Comparison of ENCODE assay signal across 18 cellular contexts in the genomic region with DNA sequence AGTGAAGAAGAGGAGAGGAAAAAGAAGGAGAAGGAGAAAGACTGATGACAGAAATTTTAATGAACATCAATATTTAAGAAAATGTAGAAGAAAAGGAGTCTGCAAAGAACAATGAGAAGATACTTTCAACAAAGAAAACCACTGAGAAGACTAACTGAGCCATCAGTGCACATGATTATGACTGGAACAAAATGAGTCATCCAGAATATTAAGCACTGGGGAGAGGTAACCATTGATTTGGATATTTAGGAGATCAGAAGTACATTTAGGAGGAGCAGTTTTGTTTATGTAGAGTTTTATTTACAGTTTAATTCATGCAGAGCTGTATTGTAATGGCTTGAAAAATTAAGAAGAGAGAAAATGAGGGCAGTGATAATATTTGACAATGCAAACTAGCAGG.
DNase-seq lines count a peak whose midpoint lies in the region; ATAC-seq and TF ChIP-seq lines count a peak whose summit lies in the region.
"Had no signal": no experiment of that assay in that cellular context is flagged by ENCODE, and none has a peak within 500 bp of the region (broad histone marks: within the 10 kb centered on the region; RNA-seq: fewer than 3 reads in every experiment).

No MANE protein-coding gene starts in this region.

- H3K36me3 Mint-ChIP-seq in brain (no peaks in the 10 kb centered on the region), mesothelial cell of epicardium (no peaks in the 10 kb centered on the region)

- peaks cover 0 to 4% (median 0%) of the 10 kb centered on the region in 5 experiments for H3K9me3 Mint-ChIP-seq in brain
- peaks cover 4% of the 10 kb centered on the region for H3K9me3 Mint-ChIP-seq in mesothelial cell of epicardium

- DNase-seq in GM03348 (ENCODE audit: low spot score) (peak; percentile 3), HT1080 (ENCODE audit: low read depth) (peak; percentile 49), mesothelial cell of epicardium (ENCODE audit: low spot score in 2 of 2, unreplicated experiment in 2 of 2) (no peak), HK-2 (ENCODE audit: unreplicated experiment) (no peak), dermis blood vessel endothelial cell (no peak)
- DNase-seq in effector CD8-positive, alpha-beta T cell (lab: John Stamatoyannopoulos, UW): no peak
- DNase-seq: activated CD4-positive, CD25-positive, alpha-beta regulatory T cell; activated CD8-positive, alpha-beta memory T cell treated with anti-CD3 and anti-CD28 coated beads, Interleukin-2, amount 50 U/mL, for 4 hours; activated naive CD4-positive, alpha-beta T cell; AML-193; effector CD4-positive, alpha-beta T cell; lower lobe of right lung; NCI-H774; right cardiac atrium had no signal

- H3K27ac Mint-ChIP-seq in brain (peak overlapping the region; percentile 3 to 90 (median 16)), mesothelial cell of epicardium (peak overlapping the region; percentile 52)

- H3K27me3 Mint-ChIP-seq in brain (no peaks in the 10 kb centered on the region), mesothelial cell of epicardium (ENCODE audit: low read depth) (no peaks in the 10 kb centered on the region)

- no peak for TF ChIP-seq CTCF in brain (conservative IDR thresholded peaks at IDR 0.05)
- TF ChIP-seq CTCF in mesothelial cell of epicardium (IDR thresholded peaks at IDR 0.05; ENCODE audit: unreplicated experiment): no peak

- peak overlapping the region in 2 of 5 experiments; percentile 12 to 35 for H3K4me3 Mint-ChIP-seq in brain
- H3K4me3 Mint-ChIP-seq in mesothelial cell of epicardium: no peak overlapping the region

- H3K4me1 Mint-ChIP-seq in brain (peaks cover 43% of the 10 kb centered on the region), mesothelial cell of epicardium (peaks cover 44% of the 10 kb centered on the region)

- no peak for ATAC-seq in HG03521 (IDR thresholded peaks at IDR 0.05; ENCODE audit: unreplicated experiment)
- ATAC-seq: gastroesophageal sphincter, HepG2, lower lobe of right lung, right cardiac atrium had no signal

Comparison
In these comparisons a context has a peak if more than half of its experiments do, and no peak if none do; other contexts are left out.
1. DNase-seq: peak in GM03348 (single experiment) and HT1080 (single experiment); none in mesothelial cell of epicardium (0 of 2), effector CD8-positive, alpha-beta T cell (single experiment), HK-2 (single experiment) and dermis blood vessel endothelial cell (single experiment).